ENCODE assay signal across 21 cellular contexts in genomic region chr17:218711-219110, GRCh38. TPM values are rescaled to one million over a fixed set of nuclear protein-coding genes. Genes with fewer than 3 reads are reported as not detected.
DNase-seq lines count a peak whose midpoint lies in the region; TF ChIP-seq lines count a peak whose summit lies in the region.
"Had no signal": no experiment of that assay in that cellular context is flagged by ENCODE, and none has a peak within 500 bp of the region (broad histone marks: within the 10 kb centered on the region; RNA-seq: fewer than 3 reads in every experiment).

No MANE protein-coding gene starts in this region.

- H2BK120ac ChIP-seq in neuronal stem cell (ENCODE audit: low read depth, low read length), result no peak overlapping the region

- no peak overlapping the region for H3K18ac ChIP-seq in neuronal stem cell (ENCODE audit: low read length)

- no peak overlapping the region for H3K4ac ChIP-seq in neuronal stem cell (ENCODE audit: low read length)

- CTCF ChIA-PET in activated naive CD4-positive, alpha-beta T cell treated with anti-CD3 and anti-CD28 coated beads, Interleukin-2, amount 10 ng/mL, durations not matched to agents 7 days and 5 days (lab: Charles Lee), result no interaction called here
- CTCF ChIA-PET in activated naive CD4-positive, alpha-beta T cell treated with anti-CD3 and anti-CD28 coated beads for 36 hours (lab: Charles Lee), result no interaction called here

- H3K4me1 Mint-ChIP-seq in activated naive CD4-positive, alpha-beta T cell treated with anti-CD3 and anti-CD28 coated beads, Interleukin-2, amount 10 ng/mL, durations not matched to agents 7 days and 5 days, result no peaks in the 10 kb centered on the region
- no peaks in the 10 kb centered on the region for H3K4me1 Mint-ChIP-seq in activated naive CD4-positive, alpha-beta T cell treated with anti-CD3 and anti-CD28 coated beads for 36 hours (ENCODE audit: low read depth)

- peak overlapping the region; percentile 24 for H2AK5ac ChIP-seq in neuronal stem cell (ENCODE audit: low read depth, low read length)

- no peak overlapping the region for H2BK15ac ChIP-seq in neuronal stem cell (ENCODE audit: low read length)

- no peak overlapping the region for H3K4me3 Mint-ChIP-seq in activated naive CD4-positive, alpha-beta T cell treated with anti-CD3 and anti-CD28 coated beads, Interleukin-2, amount 10 ng/mL, durations not matched to agents 7 days and 5 days
- H3K4me3 Mint-ChIP-seq in activated naive CD4-positive, alpha-beta T cell treated with anti-CD3 and anti-CD28 coated beads for 36 hours, result no peak overlapping the region
- H3K4me3 Mint-ChIP-seq: CD8-positive, alpha-beta T cell; GM23338 had no signal

- H4K8ac ChIP-seq in neuronal stem cell (ENCODE audit: low read depth, low read length), result no peak overlapping the region

- intact Hi-C loops in activated naive CD4-positive, alpha-beta T cell treated with anti-CD3 and anti-CD28 coated beads for 36 hours (cut with micrococcal nuclease), result no loop called here
- intact Hi-C loops in spleen (cut with DNase I; ENCODE audit: low total_unique reads), result no loop called here

- H2BK5ac ChIP-seq in neuronal stem cell (ENCODE audit: low read length), result no peak overlapping the region

- no peak overlapping the region for H3K4me3 ChIP-seq in WERI-Rb-1 (ENCODE audit: low read depth, low read length)
- no peak overlapping the region for H3K4me3 ChIP-seq in neuronal stem cell (ENCODE audit: low read length in 2 of 2)
- H3K4me3 ChIP-seq in spleen, result no peak overlapping the region
- H3K4me3 ChIP-seq: GM23338, SJSA1 had no signal

- TF ChIP-seq CTCF in WERI-Rb-1 (IDR thresholded peaks at IDR 0.05; ENCODE audit: low read depth, low read length) (no peak), spleen (IDR thresholded peaks at IDR 0.05 in 8 of 11, conservative IDR thresholded peaks at IDR 0.05 in 3 of 11) (no peak)

- no peak overlapping the region for H3K23ac ChIP-seq in neuronal stem cell (ENCODE audit: low read depth, low read length, poor library complexity)

- no CpG with 5 or more reads among the region's 4 CpGs for WGBS in neuronal stem cell (ENCODE audit: extremely low coverage in 2 of 2, insufficient read length in 2 of 2, insufficient replicate concordance in 1 of 2), 2 donors
- 42 to 77% (median 61%) methylated on average over 4 of the region's 4 CpGs for WGBS in spleen, 5 donors

- no peak overlapping the region for H3K14ac ChIP-seq in neuronal stem cell (ENCODE audit: low read length)

- no peaks in the 10 kb centered on the region for H3K79me1 ChIP-seq in neuronal stem cell (ENCODE audit: low read depth, low read length)

- no peak overlapping the region for H4K91ac ChIP-seq in neuronal stem cell (ENCODE audit: low read depth, low read length, poor library complexity)

- no peaks in the 10 kb centered on the region for H3K9me3 Mint-ChIP-seq in activated naive CD4-positive, alpha-beta T cell treated with anti-CD3 and anti-CD28 coated beads, Interleukin-2, amount 10 ng/mL, durations not matched to agents 7 days and 5 days
- H3K9me3 Mint-ChIP-seq in activated naive CD4-positive, alpha-beta T cell treated with anti-CD3 and anti-CD28 coated beads for 36 hours, result no peaks in the 10 kb centered on the region
- H3K9me3 Mint-ChIP-seq: CD8-positive, alpha-beta T cell; GM23338 had no signal

- no peak overlapping the region for H2BK12ac ChIP-seq in neuronal stem cell (ENCODE audit: low read length)

- H3K4me2 ChIP-seq in neuronal stem cell (ENCODE audit: insufficient read depth, low read length, poor library complexity, severe bottlenecking), result no peak overlapping the region
- H3K4me2 ChIP-seq: GM23338 had no signal

- H3K4me1 ChIP-seq in neuronal stem cell (ENCODE audit: control insufficient read depth in 2 of 2, insufficient read depth in 1 of 2, low read depth in 1 of 2, low read length in 2 of 2), result peaks cover 5 to 9% of the 10 kb centered on the region in 2 donors
- H3K4me1 ChIP-seq in spleen, result peaks cover 0 to 9% (median 2%) of the 10 kb centered on the region in 6 donors
- H3K4me1 ChIP-seq: SJSA1 had no signal

- no peaks in the 10 kb centered on the region for H3K36me3 ChIP-seq in WERI-Rb-1
- H3K36me3 ChIP-seq in neuronal stem cell (replicated peaks in 1 of 2; ENCODE audit: control insufficient read depth in 2 of 2, insufficient read depth in 2 of 2, low read length in 2 of 2), result peaks cover 0 to under 1% of the 10 kb centered on the region in 2 donors
- peaks cover 0 to 12% (median 2%) of the 10 kb centered on the region in 6 donors for H3K36me3 ChIP-seq in spleen
- H3K36me3 ChIP-seq: SJSA1 had no signal

- no peak for TF ChIP-seq POLR2A in spleen (IDR thresholded peaks at IDR 0.05)

- H3K36me3 Mint-ChIP-seq in activated naive CD4-positive, alpha-beta T cell treated with anti-CD3 and anti-CD28 coated beads, Interleukin-2, amount 10 ng/mL, durations not matched to agents 7 days and 5 days, result no peaks in the 10 kb centered on the region
- no peaks in the 10 kb centered on the region for H3K36me3 Mint-ChIP-seq in activated naive CD4-positive, alpha-beta T cell treated with anti-CD3 and anti-CD28 coated beads for 36 hours (ENCODE audit: low read depth)
- H3K36me3 Mint-ChIP-seq: CD8-positive, alpha-beta T cell had no signal

- H3K27ac ChIP-seq in WERI-Rb-1, result no peak overlapping the region
- H3K27ac ChIP-seq in neuronal stem cell (replicated peaks; ENCODE audit: low read length), result no peak overlapping the region
- peak overlapping the region in 5 of 8 donors; percentile 51 to 67 (median 59) for H3K27ac ChIP-seq in spleen
- H3K27ac ChIP-seq: 22Rv1, SJSA1 had no signal

- H3K9me3 ChIP-seq in WERI-Rb-1 (ENCODE audit: severe bottlenecking) (no peaks in the 10 kb centered on the region), neuronal stem cell (replicated peaks in 1 of 2; ENCODE audit: control insufficient read depth in 2 of 2, insufficient read depth in 1 of 2, low read depth in 1 of 2, low read length in 2 of 2) (peaks cover 3 to 10% of the 10 kb centered on the region in 2 donors), spleen (no peaks in the 10 kb centered on the region)
- H3K9me3 ChIP-seq: SJSA1 had no signal

- H3K27me3 ChIP-seq in WERI-Rb-1 (ENCODE audit: insufficient read depth, low read depth, severe bottlenecking) (no peaks in the 10 kb centered on the region), neuronal stem cell (ENCODE audit: control insufficient read depth in 3 of 3, insufficient read depth in 3 of 3, low read depth in 1 of 3, low read length in 3 of 3) (no peaks in the 10 kb centered on the region), spleen (replicated peaks in 1 of 7) (no peaks in the 10 kb centered on the region)
- H3K27me3 ChIP-seq: SJSA1 had no signal

- no peak overlapping the region for H3K27ac Mint-ChIP-seq in activated naive CD4-positive, alpha-beta T cell treated with anti-CD3 and anti-CD28 coated beads, Interleukin-2, amount 10 ng/mL, durations not matched to agents 7 days and 5 days
- H3K27ac Mint-ChIP-seq in activated naive CD4-positive, alpha-beta T cell treated with anti-CD3 and anti-CD28 coated beads for 36 hours, result no peak overlapping the region
- H3K27ac Mint-ChIP-seq: CD8-positive, alpha-beta T cell; GM23338 had no signal

- peak; percentile 7 for DNase-seq in activated naive CD4-positive, alpha-beta T cell treated with anti-CD3 and anti-CD28 coated beads, Interleukin-2, amount 10 ng/mL, durations not matched to agents 7 days and 5 days
- DNase-seq in activated naive CD4-positive, alpha-beta T cell treated with anti-CD3 and anti-CD28 coated beads for 36 hours, result no peak
- DNase-seq in WERI-Rb-1, result peak; percentile 0
- no peak for DNase-seq in neuronal stem cell (ENCODE audit: low spot score)
- DNase-seq in spleen, result peak; percentile 63
- no peak for DNase-seq in activated CD4-positive, alpha-beta T cell treated with anti-CD3 and anti-CD28 coated beads for 48 hours
- no peak for DNase-seq in NOMO-1 treated with dmso at 0.1 percent for 144 hours (lab: John Stamatoyannopoulos, UW; ENCODE audit: unreplicated experiment)
- no peak for DNase-seq in ecto neural progenitor cell (ENCODE audit: low spot score)
- DNase-seq: AML-193; C1 segment of cervical spinal cord; CD8-positive, alpha-beta T cell; GF-D8; HCEC 1CT; KG1; NCI-H1092; NCI-H1436; NCI-H1930; NCI-H748 treated with DMSO at 0.1 percent for 48 hours had no signal

- no peak overlapping the region for H3K9ac ChIP-seq in neuronal stem cell (ENCODE audit: low read depth, low read length, poor library complexity)

- no peak overlapping the region for H2AFZ ChIP-seq in neuronal stem cell (ENCODE audit: low read length)
- H2AFZ ChIP-seq: GM23338 had no signal

- H3K27me3 Mint-ChIP-seq in activated naive CD4-positive, alpha-beta T cell treated with anti-CD3 and anti-CD28 coated beads, Interleukin-2, amount 10 ng/mL, durations not matched to agents 7 days and 5 days, result no peaks in the 10 kb centered on the region
- H3K27me3 Mint-ChIP-seq in activated naive CD4-positive, alpha-beta T cell treated with anti-CD3 and anti-CD28 coated beads for 36 hours (ENCODE audit: low read depth), result no peaks in the 10 kb centered on the region

RNA-seq across cellular contexts. Expression of gene DOC2B, which starts 37.3 kb away (rescaled TPM):
- total RNA-seq in activated naive CD4-positive, alpha-beta T cell treated with anti-CD3 and anti-CD28 coated beads for 36 hours, result under 1 TPM in 1 of 2 experiments, not detected in 1; 0.14 TPM
- 5.0 TPM for polyA plus RNA-seq in neuronal stem cell (2013, experiment 1 of 2)
- 4.9 TPM for polyA plus RNA-seq in neuronal stem cell (2013, experiment 2 of 2)
- 10 to 100 TPM in 3 of 7 donors, 1 to 10 TPM in 4; 3.0 to 17.0 (median 7.5) TPM for total RNA-seq in spleen
- polyA plus RNA-seq in spleen, result 1 to 10 TPM in 2 of 3 donors, under 1 TPM in 1; 0.91 to 3.1 (median 1.1) TPM
- total RNA-seq: SJSA1 had no signal

Comparison
In these comparisons a context has a peak if more than half of its experiments do, and no peak if none do; other contexts are left out.
1. DNase-seq: peak in activated naive CD4-positive, alpha-beta T cell treated with anti-CD3 and anti-CD28 coated beads, Interleukin-2, amount 10 ng/mL, durations not matched to agents 7 days and 5 days (single experiment), WERI-Rb-1 (single experiment) and spleen (single experiment); none in activated naive CD4-positive, alpha-beta T cell treated with anti-CD3 and anti-CD28 coated beads for 36 hours (single experiment), neuronal stem cell (single experiment), activated CD4-positive, alpha-beta T cell treated with anti-CD3 and anti-CD28 coated beads for 48 hours (single experiment), NOMO-1 treated with dmso at 0.1 percent for 144 hours (single experiment) and ecto neural progenitor cell (single experiment).
2. H3K27ac ChIP-seq: peak in spleen (5 of 8); none in WERI-Rb-1 (single experiment) and neuronal stem cell (single experiment).